In the genomic region with DNA sequence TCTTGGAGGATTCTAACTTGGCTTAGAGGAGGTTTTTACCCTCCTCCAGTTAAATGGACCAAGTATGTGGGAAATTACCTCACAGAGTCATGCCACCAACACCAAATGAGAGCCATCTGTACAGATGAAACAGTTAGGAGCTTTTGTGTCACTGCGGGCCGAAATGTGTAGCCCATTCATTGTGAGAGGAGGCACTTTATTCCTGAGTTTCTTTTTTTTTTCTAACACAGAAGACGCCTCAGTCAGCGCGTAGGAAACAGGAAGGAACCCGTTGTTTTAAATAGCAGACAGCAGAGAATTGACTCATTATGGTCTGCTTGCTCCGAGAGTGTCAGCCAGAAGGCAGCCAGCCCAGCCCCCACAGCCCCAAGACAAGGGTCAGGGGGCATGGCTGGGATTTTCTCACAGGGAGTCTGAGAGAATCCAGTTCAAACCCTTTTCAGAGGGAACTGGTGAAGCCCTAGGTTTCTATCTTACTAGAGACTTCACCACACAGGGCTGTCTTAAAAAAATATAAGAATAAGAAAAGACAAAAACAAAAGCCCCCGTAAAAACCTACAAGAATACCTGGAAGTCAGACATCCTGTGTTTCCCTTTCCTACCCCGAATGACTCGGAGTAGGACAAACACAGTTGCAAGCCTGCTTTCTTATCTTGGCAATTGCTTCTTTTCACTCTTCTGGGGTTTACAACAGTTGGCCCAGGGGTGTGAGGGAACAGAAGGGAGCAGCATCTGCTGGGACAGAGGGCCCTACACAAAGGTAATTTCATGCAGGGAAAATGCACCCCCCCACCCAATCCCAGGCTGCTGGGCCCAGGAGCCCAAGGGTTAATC, we compare ENCODE assay signal across 8 cellular contexts.
A peak's percentile ranks its signal among the peaks of the same experiment; 100 is the strongest.
DNase-seq lines count a peak whose midpoint lies in the region; ATAC-seq, FAIRE-seq and TF ChIP-seq lines count a peak whose summit lies in the region.

No MANE protein-coding gene starts in this region.

- ATAC-seq in Right ventricle myocardium inferior, result peak; percentile 78

- H3K4me3 Mint-ChIP-seq in activated naive CD4-positive, alpha-beta T cell treated with anti-CD3 and anti-CD28 coated beads for 36 hours, result peak overlapping the region; percentile 5

- peak overlapping the region; percentile 83 for H3K27ac Mint-ChIP-seq in activated naive CD4-positive, alpha-beta T cell treated with anti-CD3 and anti-CD28 coated beads for 36 hours

- no peaks in the 10 kb centered on the region for H3K27me3 Mint-ChIP-seq in activated naive CD4-positive, alpha-beta T cell treated with anti-CD3 and anti-CD28 coated beads for 36 hours (ENCODE audit: low read depth)

- FAIRE-seq in H54 (lab: Jason Lieb, UNC), result peak; percentile 6

- peaks cover 22% of the 10 kb centered on the region for H3K4me1 Mint-ChIP-seq in activated naive CD4-positive, alpha-beta T cell treated with anti-CD3 and anti-CD28 coated beads for 36 hours (ENCODE audit: low read depth)

- TF ChIP-seq POLR2A in GM10847 (IDR thresholded peaks at IDR 0.05; ENCODE audit: extremely low read depth, insufficient read length) (peak; percentile 23), H54 (IDR thresholded peaks at IDR 0.05; ENCODE audit: low read depth, low read length) (no peak)

- H3K9me3 Mint-ChIP-seq in activated naive CD4-positive, alpha-beta T cell treated with anti-CD3 and anti-CD28 coated beads for 36 hours, result peaks cover 18% of the 10 kb centered on the region

- H3K36me3 Mint-ChIP-seq in activated naive CD4-positive, alpha-beta T cell treated with anti-CD3 and anti-CD28 coated beads for 36 hours (ENCODE audit: low read depth), result peaks cover 3% of the 10 kb centered on the region

- intact Hi-C loops in activated naive CD4-positive, alpha-beta T cell treated with anti-CD3 and anti-CD28 coated beads for 36 hours (cut with micrococcal nuclease), result loop anchor here (1.0 to 10.0 kb wide), 11 partner anchors 34 to 1007 kb away; a partner anchor contains a TSS
- intact Hi-C loops in Right ventricle myocardium inferior (cut with DNase I), result loop anchor here (2.0 to 5.0 kb wide), 3 partner anchors 50 to 125 kb away; no protein-coding TSS in a partner anchor
- intact Hi-C loops in posterior vena cava (cut with DNase I), result loop anchor here in 1 of 2 donors (10.0 kb wide), 1 partner anchor 47 kb away; no protein-coding TSS in a partner anchor

- CTCF ChIA-PET in activated naive CD4-positive, alpha-beta T cell treated with anti-CD3 and anti-CD28 coated beads for 36 hours (lab: Charles Lee), result interaction anchor here (1.2 to 2.4 kb wide), 3 partner anchors 62 to 100 kb away, joined by 3 to 9 read pairs (median 6); no protein-coding TSS in a partner anchor

- DNase-seq in H54 (ENCODE audit: insufficient read length, low spot score) (peak; percentile 30), NAMALWA (ENCODE audit: low spot score) (peak; percentile 16), Right ventricle myocardium inferior (ENCODE audit: missing footprints) (peak; percentile 83), posterior vena cava (ENCODE audit: low spot score) (peak; percentile 92), activated gamma-delta T cell (lab: John Stamatoyannopoulos, UW) (no peak), HUDEP-2 (lab: John Stamatoyannopoulos, UW; ENCODE audit: unreplicated experiment in 76 of 76) (no peak)
- DNase-seq in activated naive CD4-positive, alpha-beta T cell treated with anti-CD3 and anti-CD28 coated beads for 36 hours, result peak; percentile 85

Comparison
In these comparisons a context has a peak if more than half of its experiments do, and no peak if none do; other contexts are left out.
1. DNase-seq: peak in H54 (single experiment), NAMALWA (single experiment), activated naive CD4-positive, alpha-beta T cell treated with anti-CD3 and anti-CD28 coated beads for 36 hours (single experiment), Right ventricle myocardium inferior (single experiment) and posterior vena cava (single experiment); none in activated gamma-delta T cell (single experiment) and HUDEP-2 (0 of 76).